ENCODE assay signal across 7 cellular contexts in genomic region chr3:101149707-101150106, GRCh38.
"Had no signal": no experiment of that assay in that cellular context is flagged by ENCODE, and none has a peak within 500 bp of the region (broad histone marks: within the 10 kb centered on the region; RNA-seq: fewer than 3 reads in every experiment).

No MANE protein-coding gene starts in this region.

- DNase-seq: H9, HCEC 1CT, KG1 had no signal

- FAIRE-seq: H1, H54 had no signal

- H3K27ac ChIP-seq: HL-60 had no signal

- H3K4me3 ChIP-seq: GM23338 had no signal

- H3K4me2 ChIP-seq: GM23338 had no signal

- ATAC-seq: GM23338 had no signal
